8 cellular contexts compared by ENCODE assay signal in genomic region chr12:42144424-42145196, GRCh38. TPM values are rescaled to one million over a fixed set of nuclear protein-coding genes. Genes with fewer than 3 reads are reported as not detected.
A peak's percentile ranks its signal among the peaks of the same experiment; 100 is the strongest.
DNase-seq lines count a peak whose midpoint lies in the region; ATAC-seq and TF ChIP-seq lines count a peak whose summit lies in the region.

GXYLT1 (minus strand) TSS chr12:42144874; CDS start chr12:42144646, 228 bp downstream.

- peak; percentile 93 for DNase-seq in COLO668 (lab: John Stamatoyannopoulos, UW; ENCODE audit: unreplicated experiment)
- peak; percentile 97 for DNase-seq in GM20000 (ENCODE audit: low spot score)
- DNase-seq in HT-29 (ENCODE audit: low spot score): peak; percentile 94
- peak; percentile 91 for DNase-seq in NOMO-1 treated with DMSO at 0.1 percent for 48 hours (lab: John Stamatoyannopoulos, UW; ENCODE audit: unreplicated experiment)
- peak; percentile 85 for DNase-seq in activated CD8-positive, alpha-beta memory T cell treated with anti-CD3 and anti-CD28 coated beads, Interleukin-2, amount 10 ng/mL, durations not matched to agents 7 days and 5 days
- peak; percentile 98 for DNase-seq in mesenteric fat pad (ENCODE audit: low spot score)
- peak; percentile 44 for DNase-seq in stimulated activated CD8-positive, alpha-beta memory T cell treated with anti-CD3 and anti-CD28 coated beads, Interleukin-15, amount 100 ng/mL, for 1 hour (ENCODE audit: low read depth)

- H3K4me3 ChIP-seq in endocrine pancreas (ENCODE audit: control insufficient read depth, insufficient read depth, low read length): peak within 1 kb of the TSS; percentile 98

- H3K4me1 Mint-ChIP-seq in activated CD8-positive, alpha-beta memory T cell treated with anti-CD3 and anti-CD28 coated beads, Interleukin-2, amount 10 ng/mL, durations not matched to agents 7 days and 5 days: peaks cover 37% of the 10 kb centered on the region

- TF ChIP-seq CTCF in GM20000 (IDR thresholded peaks at IDR 0.05; ENCODE audit: extremely low read depth, missing control alignments): no peak

- H3K27ac Mint-ChIP-seq in activated CD8-positive, alpha-beta memory T cell treated with anti-CD3 and anti-CD28 coated beads, Interleukin-2, amount 10 ng/mL, durations not matched to agents 7 days and 5 days: peak within 1 kb of the TSS; percentile 84

- H3K9me3 Mint-ChIP-seq in activated CD8-positive, alpha-beta memory T cell treated with anti-CD3 and anti-CD28 coated beads, Interleukin-2, amount 10 ng/mL, durations not matched to agents 7 days and 5 days (ENCODE audit: low read depth): no peaks in the 10 kb centered on the region

- no peaks in the 10 kb centered on the region for H3K27me3 Mint-ChIP-seq in activated CD8-positive, alpha-beta memory T cell treated with anti-CD3 and anti-CD28 coated beads, Interleukin-2, amount 10 ng/mL, durations not matched to agents 7 days and 5 days

- H3K36me3 ChIP-seq in endocrine pancreas (ENCODE audit: control insufficient read depth, insufficient read depth, low read length): no peaks in the 10 kb centered on the region

- H3K27me3 ChIP-seq in endocrine pancreas (ENCODE audit: control insufficient read depth, insufficient read depth, low read length): no peaks in the 10 kb centered on the region

- no peaks in the 10 kb centered on the region for H3K9me3 ChIP-seq in endocrine pancreas (ENCODE audit: control insufficient read depth, low read length)

- CTCF ChIA-PET in activated CD8-positive, alpha-beta memory T cell treated with anti-CD3 and anti-CD28 coated beads, Interleukin-2, amount 10 ng/mL, durations not matched to agents 7 days and 5 days (lab: Charles Lee): interaction anchor here (0.8 to 1.5 kb wide), 7 partner anchors 14 to 228 kb away, joined by 3 to 6 read pairs (median 3); no protein-coding TSS in a partner anchor

- H3K36me3 Mint-ChIP-seq in activated CD8-positive, alpha-beta memory T cell treated with anti-CD3 and anti-CD28 coated beads, Interleukin-2, amount 10 ng/mL, durations not matched to agents 7 days and 5 days: peaks cover 3% of the 10 kb centered on the region

- ATAC-seq in activated CD8-positive, alpha-beta memory T cell treated with anti-CD3 and anti-CD28 coated beads, Interleukin-2, amount 10 ng/mL, durations not matched to agents 7 days and 5 days: peak; percentile 95

- no peaks in the 10 kb centered on the region for H3K4me1 ChIP-seq in endocrine pancreas (ENCODE audit: control insufficient read depth, insufficient read depth, low read length)

- H3K4me3 Mint-ChIP-seq in activated CD8-positive, alpha-beta memory T cell treated with anti-CD3 and anti-CD28 coated beads, Interleukin-2, amount 10 ng/mL, durations not matched to agents 7 days and 5 days: peak within 1 kb of the TSS; percentile 90

- H3K9ac ChIP-seq in endocrine pancreas (ENCODE audit: control insufficient read depth, insufficient read depth, low read length): peak within 1 kb of the TSS; percentile 69

RNA-seq across cellular contexts. Expression of gene GXYLT1, which starts in this region (rescaled TPM):
- 4.6 and 6.3 TPM in 2 replicates for total RNA-seq in HT-29 (2014; rRNA removed; shearing (Covaris generic))
- 1 to 10 TPM; 8.4 to 8.7 TPM for total RNA-seq in activated CD8-positive, alpha-beta memory T cell treated with anti-CD3 and anti-CD28 coated beads, Interleukin-2, amount 10 ng/mL, durations not matched to agents 7 days and 5 days
- 12.1 TPM for total RNA-seq in mesenteric fat pad

Comparison
In these comparisons a context has a peak if more than half of its experiments do, and no peak if none do; other contexts are left out.
1. Peak in every context shown above with its lines: DNase-seq, ATAC-seq and H3K4me3 ChIP-seq.
2. DNase-seq: peak in every context shown above with its lines; median percentile 98 in mesenteric fat pad; 97 in GM20000; 94 in HT-29; 93 in COLO668; 91 in NOMO-1 treated with DMSO at 0.1 percent for 48 hours; 85 in activated CD8-positive, alpha-beta memory T cell treated with anti-CD3 and anti-CD28 coated beads, Interleukin-2, amount 10 ng/mL, durations not matched to agents 7 days and 5 days; 44 in stimulated activated CD8-positive, alpha-beta memory T cell treated with anti-CD3 and anti-CD28 coated beads, Interleukin-15, amount 100 ng/mL, for 1 hour.